In genomic region chr11:94762995-94763394, GRCh38 we compare ENCODE assay signal across 16 cellular contexts. TPM values are rescaled to one million over a fixed set of nuclear protein-coding genes. Genes with fewer than 3 reads are reported as not detected.
DNase-seq lines count a peak whose midpoint lies in the region; ATAC-seq, FAIRE-seq and TF ChIP-seq lines count a peak whose summit lies in the region.
"Had no signal": no experiment of that assay in that cellular context is flagged by ENCODE, and none has a peak within 500 bp of the region (broad histone marks: within the 10 kb centered on the region; RNA-seq: fewer than 3 reads in every experiment).

No MANE protein-coding gene starts in this region.

- peaks cover 4 to 8% (median 5%) of the 10 kb centered on the region in 4 donors for H3K4me1 ChIP-seq in liver (ENCODE audit: control insufficient read depth in 4 of 4, insufficient read depth in 4 of 4, low read length in 3 of 4)
- H3K4me1 ChIP-seq in HepG2 (ENCODE audit: insufficient read depth, low read length), result no peaks in the 10 kb centered on the region
- H3K4me1 ChIP-seq in mesendoderm (ENCODE audit: control insufficient read depth, low read depth, low read length), result peaks cover 18% of the 10 kb centered on the region
- peaks cover 21 to 34% (median 22%) of the 10 kb centered on the region in 3 donors for H3K4me1 ChIP-seq in skeletal muscle tissue (ENCODE audit: control insufficient read depth in 3 of 3, insufficient read depth in 3 of 3, low read length in 3 of 3)
- H3K4me1 ChIP-seq in mucosa of descending colon (ENCODE audit: low read depth), result no peaks in the 10 kb centered on the region

- no peak for TF ChIP-seq POLR2A in HepG2 (IDR thresholded peaks at IDR 0.05; ENCODE audit: insufficient read depth in 1 of 2, low read depth in 2 of 2, low read length in 2 of 2)

- H4K20me1 ChIP-seq in HepG2 (ENCODE audit: insufficient read depth, low read length), result no peaks in the 10 kb centered on the region

- peak overlapping the region; percentile 38 for H2AK5ac ChIP-seq in mesendoderm (ENCODE audit: low read length)

- no peak overlapping the region for H3K18ac ChIP-seq in mesendoderm (ENCODE audit: low read length)

- H3K23ac ChIP-seq in mesendoderm (ENCODE audit: low read length), result no peak overlapping the region

- no peak overlapping the region for H3K4ac ChIP-seq in mesendoderm (ENCODE audit: low read depth, low read length)

- POLR2A ChIA-PET in HepG2 (lab: Yijun Ruan, JAX), result no interaction called here

- no peaks in the 10 kb centered on the region for H3K27me3 ChIP-seq in liver (ENCODE audit: control insufficient read depth in 4 of 4, insufficient read depth in 4 of 4, low read length in 3 of 4)
- peaks cover 2 to 8% of the 10 kb centered on the region in 2 experiments; a peak in 2 of 5 replicates for H3K27me3 ChIP-seq in HepG2 (ENCODE audit: control insufficient read depth in 1 of 2, insufficient read depth in 2 of 2, low read length in 2 of 2)
- peaks cover 3% of the 10 kb centered on the region for H3K27me3 ChIP-seq in mesendoderm (ENCODE audit: insufficient read depth, low read length, poor library complexity)
- H3K27me3 ChIP-seq in skeletal muscle tissue (ENCODE audit: control insufficient read depth in 3 of 3, insufficient read depth in 3 of 3, low read length in 3 of 3), result no peaks in the 10 kb centered on the region

- no peaks in the 10 kb centered on the region for H3K79me1 ChIP-seq in mesendoderm (ENCODE audit: low read length)

- H3K79me2 ChIP-seq in HepG2 (ENCODE audit: insufficient read depth, low read length), result no peaks in the 10 kb centered on the region
- H3K79me2 ChIP-seq in mesendoderm (ENCODE audit: control insufficient read depth, insufficient read depth, low read length), result no peaks in the 10 kb centered on the region

- BruUV-seq in HepG2 (replicated peaks; lab: Mats Ljungman, UMichigan), result no TSS peak

- DNase-seq in HepG2 (ENCODE audit: low spot score), result no peak
- no peak for DNase-seq in mesendoderm
- DNase-seq in midbrain (lab: John Stamatoyannopoulos, UW), result no peak
- no peak for DNase-seq in mucosa of descending colon
- DNase-seq: 8988T; ACHN; C1 segment of cervical spinal cord; Calu3; CD4-positive, alpha-beta T cell; DMS 273 treated with DMSO at 0.1 percent for 48 hours; H9 had no signal

- intact Hi-C loops in HepG2 (cut with micrococcal nuclease; ENCODE audit: unreplicated experiment) (no loop called here), mucosa of descending colon (cut with DNase I, micrococcal nuclease) (no loop called here)

- TF ChIP-seq EP300 in HepG2 (IDR thresholded peaks at IDR 0.05; ENCODE audit: low read depth in 2 of 2, low read length in 2 of 2) (no peak), HepG2 (CRISPR knock-in tag; IDR thresholded peaks at IDR 0.05; ENCODE audit: borderline replicate concordance) (no peak)

- H2BK5ac ChIP-seq in mesendoderm (ENCODE audit: low read length), result no peak overlapping the region

- TF ChIP-seq CTCF in liver (IDR thresholded peaks at IDR 0.05; ENCODE audit: low read depth, low read length, missing input control) (no peak), HepG2 (CRISPR knock-in tag; IDR thresholded peaks at IDR 0.05) (no peak), mucosa of descending colon (IDR thresholded peaks at IDR 0.05) (no peak)

- 34% methylated on average over 2 of the region's 2 CpGs for WGBS in liver
- WGBS in HepG2 (ENCODE audit: low lambda C conversion rate), result 5% methylated on average over 2 of the region's 2 CpGs
- WGBS in mesendoderm (ENCODE audit: extremely low coverage, insufficient coverage, low lambda C conversion rate), result no CpG with 5 or more reads among the region's 2 CpGs

- no peak overlapping the region for H3K9ac ChIP-seq in liver (ENCODE audit: low read depth in 1 of 2, low read length in 2 of 2)
- no peak overlapping the region for H3K9ac ChIP-seq in HepG2 (ENCODE audit: insufficient read depth, low read depth, low read length)
- H3K9ac ChIP-seq in mesendoderm (ENCODE audit: low read length), result no peak overlapping the region
- H3K9ac ChIP-seq in skeletal muscle tissue (ENCODE audit: low read depth in 1 of 3, low read length in 3 of 3), result no peak overlapping the region

- H3K27ac ChIP-seq in liver (ENCODE audit: low read depth in 1 of 2, low read length in 2 of 2), result peak overlapping the region in 1 of 2 donors; percentile 39
- no peak overlapping the region for H3K27ac ChIP-seq in HepG2 (ENCODE audit: extremely low read length, insufficient read depth, low read length)
- H3K27ac ChIP-seq in mesendoderm (ENCODE audit: low read depth, low read length), result no peak overlapping the region
- H3K27ac ChIP-seq in skeletal muscle tissue (ENCODE audit: low read depth, low read length), result peak overlapping the region; percentile 20

- no peak overlapping the region for H2BK15ac ChIP-seq in mesendoderm (replicated peaks; ENCODE audit: low read depth)

- no peak overlapping the region for H2AFZ ChIP-seq in HepG2 (ENCODE audit: low read length)
- H2AFZ ChIP-seq: GM23338 had no signal

- peak overlapping the region; percentile 51 for H3K56ac ChIP-seq in mesendoderm (ENCODE audit: low read length)

- H4K5ac ChIP-seq in mesendoderm (ENCODE audit: low read length), result no peak overlapping the region

- H4K8ac ChIP-seq in mesendoderm (ENCODE audit: low read depth, low read length), result no peak overlapping the region

- H3K4me3 ChIP-seq in liver (ENCODE audit: low read depth in 1 of 3, low read length in 3 of 3) (no peak overlapping the region), HepG2 (replicated peaks in 1 of 3; ENCODE audit: insufficient read depth in 1 of 3, low read depth in 2 of 3, low read length in 3 of 3) (no peak overlapping the region), mesendoderm (ENCODE audit: low read length) (no peak overlapping the region), skeletal muscle tissue (ENCODE audit: low read length in 3 of 3) (no peak overlapping the region), mucosa of descending colon (no peak overlapping the region)
- H3K4me3 ChIP-seq: GM23338 had no signal

- no peak for FAIRE-seq in HepG2 (lab: Jason Lieb, UNC)

- TF ChIP-seq RAD21 in liver (IDR thresholded peaks at IDR 0.05) (peak; percentile 21 to 36), HepG2 (CRISPR knock-in tag; IDR thresholded peaks at IDR 0.05) (no peak)

- in situ Hi-C loops in HepG2 (cut with HindIII; ENCODE audit: extremely low pct_ligation_motif_present, low pct_unique_long_range_greater_than_20kb), result no loop called here

- H3K4me2 ChIP-seq in HepG2 (ENCODE audit: low read depth, low read length), result no peak overlapping the region
- H3K4me2 ChIP-seq in mesendoderm (ENCODE audit: low read length), result no peak overlapping the region

- H3K36me3 ChIP-seq in liver (ENCODE audit: control insufficient read depth in 4 of 4, insufficient read depth in 3 of 4, low read depth in 1 of 4, low read length in 3 of 4) (no peaks in the 10 kb centered on the region), HepG2 (replicated peaks in 1 of 2; ENCODE audit: control insufficient read depth in 1 of 2, insufficient read depth in 2 of 2, low read length in 2 of 2) (no peaks in the 10 kb centered on the region), mesendoderm (ENCODE audit: control insufficient read depth, insufficient read depth, low read length) (no peaks in the 10 kb centered on the region), skeletal muscle tissue (ENCODE audit: control insufficient read depth in 3 of 3, insufficient read depth in 3 of 3, low read length in 3 of 3) (no peaks in the 10 kb centered on the region), mucosa of descending colon (ENCODE audit: low read depth) (no peaks in the 10 kb centered on the region)

- CTCF ChIA-PET in HepG2 (lab: Yijun Ruan, JAX; ENCODE audit: low intra/inter-chr PET ratio, low total read pairs), result no interaction called here

- H3K9me3 ChIP-seq in liver (ENCODE audit: control insufficient read depth in 4 of 4, low read length in 3 of 4), result no peaks in the 10 kb centered on the region
- H3K9me3 ChIP-seq in HepG2 (ENCODE audit: low read length), result no peaks in the 10 kb centered on the region
- H3K9me3 ChIP-seq in skeletal muscle tissue (ENCODE audit: control insufficient read depth in 3 of 3, low read length in 3 of 3), result no peaks in the 10 kb centered on the region
- H3K9me3 ChIP-seq in mucosa of descending colon, result no peaks in the 10 kb centered on the region

- H2BK120ac ChIP-seq in mesendoderm (ENCODE audit: low read depth, low read length), result no peak overlapping the region

- ATAC-seq in HepG2, result no peak
- no peak for ATAC-seq in GM21360 (IDR thresholded peaks at IDR 0.05; ENCODE audit: unreplicated experiment)
- no peak for ATAC-seq in GM19324 (IDR thresholded peaks at IDR 0.05; ENCODE audit: low FRiP score, unreplicated experiment)
- ATAC-seq in mucosa of descending colon, result no peak
- ATAC-seq: GM23338 had no signal

TF ChIP-seq in liver, 16 proteins besides CTCF, POLR2A, EP300 and RAD21 (continues in another document):
- no peak for TF ChIP-seq NR2F2 (IDR thresholded peaks at IDR 0.05)

TF ChIP-seq in HepG2, 621 proteins besides CTCF, POLR2A, EP300 and RAD21 (continues in another document):
- TF ChIP-seq MIXL1 (CRISPR knock-in tag; IDR thresholded peaks at IDR 0.05), result no peak

RNA-seq across cellular contexts. Expression of gene AMOTL1, which starts 5.2 kb away (rescaled TPM):
- total RNA-seq in liver (10 to 100 TPM in 1 of 2 donors, 1 to 10 TPM in 1; 5.5 to 29.5 TPM), HepG2 (2016; rRNA removed; fragmentation: Illumina TruSeq; extraction: Trizol) (0.20 and 0.24 TPM in 2 replicates), skeletal muscle tissue (79.3 TPM), mucosa of descending colon (10 to 100 TPM in 2 of 3 donors, 1 to 10 TPM in 1; 6.5 to 94.7 (median 11.3) TPM)
- polyA plus RNA-seq in liver (1 to 10 TPM; 2.2 to 8.9 TPM), HepG2 (2011; rRNA removed) (0.01 and 0.03 TPM in 2 replicates)
- under 0.01 TPM in 2 replicates for total RNA-seq in HepG2 (2016; cell fraction: cytosol; rRNA removed; fragmentation: Illumina TruSeq; extraction: Trizol; ENCODE audit: low read depth)
- total RNA-seq in HepG2 (2016; cell fraction: insoluble cytoplasmic fraction; rRNA removed; fragmentation: Illumina TruSeq; extraction: Trizol), result 0.07 and 0.19 TPM in 2 replicates
- 0.03 TPM in 2 replicates for total RNA-seq in HepG2 (2016; cell fraction: membrane; rRNA removed; fragmentation: Illumina TruSeq; extraction: Trizol)
- 0.06 and 0.22 TPM in 2 replicates for total RNA-seq in HepG2 (2016; cell fraction: nucleus; rRNA removed; fragmentation: Illumina TruSeq; extraction: Trizol)
- 0.03 and 0.06 TPM in 2 replicates for polyA plus RNA-seq in HepG2 (2011; cell fraction: cytosol; rRNA removed)
- 0.05 TPM in 2 replicates for polyA plus RNA-seq in HepG2 (2011; cell fraction: nucleus; rRNA removed)
- polyA plus RNA-seq in HepG2 (2012), result 0.03 TPM in 2 replicates
- not detected in 2 replicates for polyA plus RNA-seq in HepG2 (2016; cell fraction: cytosol; fragmentation: Illumina TruSeq; extraction: Trizol; ENCODE audit: low read depth)
- 0.04 and 0.26 TPM in 2 replicates for polyA plus RNA-seq in HepG2 (2016; cell fraction: insoluble cytoplasmic fraction; fragmentation: Illumina TruSeq; extraction: Trizol; ENCODE audit: low read depth)
- polyA plus RNA-seq in HepG2 (2016; cell fraction: membrane; fragmentation: Illumina TruSeq; extraction: Trizol; ENCODE audit: low read depth), result 0.02 TPM in 2 replicates
- polyA plus RNA-seq in HepG2 (2016; cell fraction: nucleus; fragmentation: Illumina TruSeq; extraction: Trizol; ENCODE audit: insufficient read depth, low read depth), result 0.05 and 0.31 TPM in 2 replicates
- 0.10 and 17.0 TPM in 2 replicates for polyA minus RNA-seq in HepG2 (2011; rRNA and poly(A)+ RNA removed; ENCODE audit: low replicate concordance)
- polyA minus RNA-seq in HepG2 (2011; cell fraction: cytosol; rRNA and poly(A)+ RNA removed), result 0.10 and 0.53 TPM in 2 replicates
- polyA minus RNA-seq in HepG2 (2011; cell fraction: nucleus; rRNA and poly(A)+ RNA removed), result 0.12 and 0.26 TPM in 2 replicates
- 37.8 TPM for polyA plus RNA-seq in mesendoderm (2013, experiment 1 of 2)
- 36.9 TPM for polyA plus RNA-seq in mesendoderm (2013, experiment 2 of 2)

Comparison
In these comparisons a context has a peak if more than half of its experiments do, and no peak if none do; other contexts are left out.
1. RNA of gene AMOTL1, which starts 5.2 kb away (total RNA-seq): 79.3 TPM in skeletal muscle tissue (single experiment), 5.5 to 29.5 TPM in liver and 6.5 to 94.7 TPM in mucosa of descending colon; under 0.01 to 0.24 TPM in HepG2; every median in the first group is over 4 times any median in the second.